29 cellular contexts compared by ENCODE assay signal in genomic region chr9:87562062-87562461, GRCh38.
"Had no signal": no experiment of that assay in that cellular context is flagged by ENCODE, and none has a peak within 500 bp of the region (broad histone marks: within the 10 kb centered on the region; RNA-seq: fewer than 3 reads in every experiment).

No MANE protein-coding gene starts in this region.

- H3K4me1 Mint-ChIP-seq: activated CD4-positive, alpha-beta memory T cell treated with anti-CD3 and anti-CD28 coated beads, Interleukin-2, amount 10 ng/mL, durations not matched to agents 7 days and 5 days; activated CD4-positive, alpha-beta T cell treated with anti-CD3 and anti-CD28 coated beads, Interleukin-2, amount 10 ng/mL, durations not matched to agents 7 days and 5 days; central memory CD8-positive, alpha-beta T cell had no signal

- FAIRE-seq: astrocyte, bronchial epithelial cell had no signal

- DNase-seq: activated CD4-positive, alpha-beta memory T cell treated with anti-CD3 and anti-CD28 coated beads, Interleukin-2, amount 10 ng/mL, durations not matched to agents 7 days and 5 days; activated CD4-positive, alpha-beta T cell treated with anti-CD3 and anti-CD28 coated beads for 4 hours; activated CD4-positive, alpha-beta T cell treated with anti-CD3 and anti-CD28 coated beads, Interleukin-2, amount 10 ng/mL, durations not matched to agents 7 days and 5 days; activated CD4-positive, alpha-beta T cell treated with anti-CD3 and anti-CD28 coated beads, Interleukin-2, amount 50 U/mL, for 4 hours; activated CD4-positive, CD25-positive, alpha-beta regulatory T cell; activated CD4-positive, CD25-positive, alpha-beta regulatory T cell treated with anti-CD3 and anti-CD28 coated beads, Interleukin-2, amount 50 U/mL, for 72 hours; activated CD8-positive, alpha-beta memory T cell treated with anti-CD3 and anti-CD28 coated beads, Interleukin-2, amount 50 U/mL, for 48 hours; activated gamma-delta T cell; activated naive CD4-positive, alpha-beta T cell; activated naive CD4-positive, alpha-beta T cell treated with anti-CD3 and anti-CD28 coated beads, Interleukin-2, amount 50 U/mL, for 16 hours; activated T-cell treated with anti-CD3 and anti-CD28 coated beads for 4 hours; activated T-cell treated with anti-CD3 and anti-CD28 coated beads, Interleukin-2, amount 50 U/mL, for 24 hours; activated T-cell treated with anti-CD3 and anti-CD28 coated beads, Interleukin-2, amount 50 U/mL, for 72 hours; amniotic stem cell; anterior cingulate cortex; brain microvascular endothelial cell; dermis blood vessel endothelial cell; effector CD4-positive, alpha-beta T cell; effector memory CD8-positive, alpha-beta T cell; erythroblast; esophagus squamous epithelium; foreskin melanocyte; head of caudate nucleus; T-helper 2 cell had no signal

- H3K36me3 ChIP-seq: brain microvascular endothelial cell, esophagus squamous epithelium had no signal

- H3K27me3 Mint-ChIP-seq: activated CD4-positive, alpha-beta memory T cell treated with anti-CD3 and anti-CD28 coated beads, Interleukin-2, amount 10 ng/mL, durations not matched to agents 7 days and 5 days; activated CD4-positive, alpha-beta T cell treated with anti-CD3 and anti-CD28 coated beads, Interleukin-2, amount 10 ng/mL, durations not matched to agents 7 days and 5 days had no signal

- H3K36me3 Mint-ChIP-seq: activated naive CD8-positive, alpha-beta T cell had no signal

- H3K4me3 ChIP-seq: coronary artery, esophagus squamous epithelium had no signal

- ATAC-seq: activated T-cell treated with anti-CD3 and anti-CD28 coated beads, Interleukin-2, amount 50 U/mL, for 72 hours; effector memory CD8-positive, alpha-beta T cell had no signal

- H3K9me3 Mint-ChIP-seq: activated CD4-positive, alpha-beta memory T cell treated with anti-CD3 and anti-CD28 coated beads, Interleukin-2, amount 10 ng/mL, durations not matched to agents 7 days and 5 days; activated T-cell treated with anti-CD3 and anti-CD28 coated beads, Interleukin-2, amount 50 U/mL, for 24 hours had no signal

- H3K27ac Mint-ChIP-seq: activated CD4-positive, alpha-beta memory T cell treated with anti-CD3 and anti-CD28 coated beads, Interleukin-2, amount 10 ng/mL, durations not matched to agents 7 days and 5 days; activated CD4-positive, alpha-beta T cell treated with anti-CD3 and anti-CD28 coated beads, Interleukin-2, amount 10 ng/mL, durations not matched to agents 7 days and 5 days; activated naive CD8-positive, alpha-beta T cell; activated T-cell treated with anti-CD3 and anti-CD28 coated beads, Interleukin-2, amount 50 U/mL, for 24 hours; activated T-cell treated with anti-CD3 and anti-CD28 coated beads, Interleukin-2, amount 50 U/mL, for 72 hours; effector memory CD8-positive, alpha-beta T cell had no signal

- H3K4me3 Mint-ChIP-seq: activated CD4-positive, alpha-beta memory T cell treated with anti-CD3 and anti-CD28 coated beads, Interleukin-2, amount 10 ng/mL, durations not matched to agents 7 days and 5 days; activated CD4-positive, alpha-beta T cell treated with anti-CD3 and anti-CD28 coated beads, Interleukin-2, amount 10 ng/mL, durations not matched to agents 7 days and 5 days; activated naive CD8-positive, alpha-beta T cell; activated T-cell treated with anti-CD3 and anti-CD28 coated beads, Interleukin-2, amount 50 U/mL, for 24 hours; activated T-cell treated with anti-CD3 and anti-CD28 coated beads, Interleukin-2, amount 50 U/mL, for 72 hours; central memory CD8-positive, alpha-beta T cell; effector memory CD8-positive, alpha-beta T cell had no signal

- H3K27ac ChIP-seq: brain microvascular endothelial cell, coronary artery, esophagus squamous epithelium had no signal

- H3K27me3 ChIP-seq: brain microvascular endothelial cell, esophagus squamous epithelium had no signal

- H3K9me3 ChIP-seq: esophagus squamous epithelium had no signal
